ENCODE assay signal across 16 cellular contexts in the genomic region with DNA sequence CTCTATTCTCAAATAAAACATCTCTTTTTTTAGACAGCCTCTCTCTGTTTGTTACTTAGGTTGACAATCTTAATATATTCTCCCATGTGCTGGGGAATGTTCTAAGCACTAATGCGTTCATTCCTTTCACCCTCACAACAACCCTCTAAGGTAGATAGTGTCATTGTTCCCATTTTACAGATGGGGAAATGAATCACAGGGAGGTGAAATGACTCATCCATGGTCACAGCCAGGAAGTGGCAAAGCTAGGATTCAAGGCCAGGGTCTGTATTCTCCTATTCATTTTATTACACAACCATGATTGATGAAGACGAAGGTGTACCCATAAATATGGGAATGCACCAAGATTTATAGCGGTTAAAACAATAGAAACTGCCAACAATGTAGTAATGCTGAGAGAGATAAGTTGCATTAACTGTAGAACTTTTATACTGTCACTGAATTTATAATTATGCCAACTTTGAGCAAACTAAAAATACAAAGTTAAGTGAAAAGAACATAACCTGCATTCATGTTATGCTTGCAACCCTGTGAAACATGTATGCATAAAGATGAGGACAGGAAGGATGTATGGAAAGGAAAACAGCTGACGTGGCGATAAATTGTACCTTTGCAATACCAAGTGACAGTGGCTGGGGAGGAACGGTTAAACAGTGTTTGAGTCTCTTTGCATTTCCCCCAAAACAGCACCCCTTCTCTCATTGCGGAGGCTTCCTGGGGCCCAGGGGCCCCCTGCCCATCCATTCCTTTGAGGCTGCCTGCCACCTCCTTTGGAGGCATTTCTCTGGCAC.
"Had no signal": no experiment of that assay in that cellular context is flagged by ENCODE, and none has a peak within 500 bp of the region (broad histone marks: within the 10 kb centered on the region; RNA-seq: fewer than 3 reads in every experiment).

No MANE protein-coding gene starts in this region.

- H3K9me3 Mint-ChIP-seq: activated naive CD8-positive, alpha-beta T cell treated with anti-CD3 and anti-CD28 coated beads, Interleukin-2, amount 10 ng/mL, durations not matched to agents 7 days and 5 days; dendritic cell treated with granulocyte-macrophage colony-stimulating factor and Interleukin-4, amounts not matched to agents 40 ng/mL and 50 ng/mL, for 4 days; effector memory CD8-positive, alpha-beta T cell; naive thymus-derived CD8-positive, alpha-beta T cell; stimulated activated memory B cell treated with anti-CD40 and anti-IgM and Interleukin-4, amounts not matched to agents 10 μg/mL and 1 μg/mL and 100 μg/mL, for 72 hours had no signal

- H3K27me3 ChIP-seq: ascending aorta, left lung, thyroid gland, uterus had no signal

- H3K27ac ChIP-seq: ascending aorta, left lung, neutrophil, thyroid gland, uterus had no signal

- H3K4me1 Mint-ChIP-seq: activated naive CD8-positive, alpha-beta T cell treated with anti-CD3 and anti-CD28 coated beads, Interleukin-2, amount 10 ng/mL, durations not matched to agents 7 days and 5 days; stimulated activated memory B cell treated with anti-CD40 and anti-IgM and Interleukin-4, amounts not matched to agents 10 μg/mL and 1 μg/mL and 100 μg/mL, for 72 hours had no signal

- H3K36me3 ChIP-seq: ascending aorta, left lung, neutrophil, thyroid gland, uterus had no signal

- H3K9me3 ChIP-seq: ascending aorta, left lung, neutrophil, thyroid gland, uterus had no signal

- H3K4me3 Mint-ChIP-seq: activated naive CD8-positive, alpha-beta T cell treated with anti-CD3 and anti-CD28 coated beads, Interleukin-2, amount 10 ng/mL, durations not matched to agents 7 days and 5 days; dendritic cell treated with granulocyte-macrophage colony-stimulating factor and Interleukin-4, amounts not matched to agents 40 ng/mL and 50 ng/mL, for 4 days; effector memory CD8-positive, alpha-beta T cell; naive thymus-derived CD8-positive, alpha-beta T cell; stimulated activated memory B cell treated with anti-CD40 and anti-IgM and Interleukin-4, amounts not matched to agents 10 μg/mL and 1 μg/mL and 100 μg/mL, for 72 hours had no signal

- H3K4me3 ChIP-seq: ascending aorta, left lung, thyroid gland, uterus had no signal

- H3K4me1 ChIP-seq: ascending aorta, thyroid gland, uterus had no signal

- ATAC-seq: effector memory CD8-positive, alpha-beta T cell; left lung; naive thymus-derived CD8-positive, alpha-beta T cell; stimulated activated memory B cell treated with anti-CD40 and anti-IgM and Interleukin-4, amounts not matched to agents 10 μg/mL and 1 μg/mL and 100 μg/mL, for 72 hours had no signal

- DNase-seq: activated CD4-positive, CD25-positive, alpha-beta regulatory T cell treated with anti-CD3 and anti-CD28 coated beads, Interleukin-2, amount 50 U/mL, for 72 hours; activated effector memory CD4-positive, alpha-beta T cell treated with Interleukin-2 at 50 U/mL for 16 hours; activated naive CD8-positive, alpha-beta T cell treated with anti-CD3 and anti-CD28 coated beads, Interleukin-2, amount 10 ng/mL, durations not matched to agents 7 days and 5 days; activated T-cell treated with anti-CD3 and anti-CD28 coated beads for 4 hours; effector memory CD8-positive, alpha-beta T cell; left lung; mammary epithelial cell; naive thymus-derived CD8-positive, alpha-beta T cell; thyroid gland; uterus had no signal

- H3K36me3 Mint-ChIP-seq: activated naive CD8-positive, alpha-beta T cell treated with anti-CD3 and anti-CD28 coated beads, Interleukin-2, amount 10 ng/mL, durations not matched to agents 7 days and 5 days; naive thymus-derived CD8-positive, alpha-beta T cell; stimulated activated memory B cell treated with anti-CD40 and anti-IgM and Interleukin-4, amounts not matched to agents 10 μg/mL and 1 μg/mL and 100 μg/mL, for 72 hours had no signal

- H3K27ac Mint-ChIP-seq: activated naive CD8-positive, alpha-beta T cell treated with anti-CD3 and anti-CD28 coated beads, Interleukin-2, amount 10 ng/mL, durations not matched to agents 7 days and 5 days; dendritic cell treated with granulocyte-macrophage colony-stimulating factor and Interleukin-4, amounts not matched to agents 40 ng/mL and 50 ng/mL, for 4 days; effector memory CD8-positive, alpha-beta T cell; naive thymus-derived CD8-positive, alpha-beta T cell; stimulated activated memory B cell treated with anti-CD40 and anti-IgM and Interleukin-4, amounts not matched to agents 10 μg/mL and 1 μg/mL and 100 μg/mL, for 72 hours had no signal

- FAIRE-seq: bronchial epithelial cell, keratinocyte had no signal
